In the genomic region with DNA sequence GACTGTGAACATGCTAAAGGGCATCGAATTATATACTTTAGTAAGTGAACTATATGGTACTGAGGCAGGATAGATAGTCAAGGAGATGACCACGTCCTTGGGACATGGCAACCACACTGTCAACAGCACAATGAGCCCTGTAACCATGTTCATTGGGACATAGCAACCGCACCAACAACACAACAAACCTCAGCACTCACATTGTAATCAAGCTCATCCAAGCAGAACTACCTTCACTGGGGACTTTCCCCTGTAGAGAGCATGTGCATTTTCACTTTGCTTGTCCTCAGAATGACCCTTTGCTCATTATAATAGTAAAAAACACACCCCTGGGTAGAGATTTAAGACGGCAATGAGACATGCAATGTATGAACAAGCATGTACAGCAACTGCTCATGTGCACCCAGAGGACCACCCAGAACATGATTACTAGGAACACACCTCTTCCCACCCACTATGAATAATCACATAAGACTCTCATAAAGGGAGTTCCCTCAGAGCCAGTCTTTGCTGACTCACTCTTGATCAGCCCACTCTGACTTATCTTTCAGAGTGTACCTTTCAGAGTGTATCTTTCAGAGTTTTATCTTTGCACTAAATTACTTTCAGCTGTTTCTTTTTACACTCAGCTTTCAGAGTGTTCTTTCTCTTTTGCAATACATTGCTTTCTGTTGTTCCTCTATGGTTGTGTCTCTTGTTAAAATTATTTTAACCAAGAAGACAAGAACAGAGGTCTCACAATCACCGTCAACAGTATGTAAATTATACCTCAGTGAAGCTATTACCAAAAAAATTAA, we compare ENCODE assay signal across 8 cellular contexts. TPM values are rescaled to one million over a fixed set of nuclear protein-coding genes. Genes with fewer than 3 reads are reported as not detected.
DNase-seq lines count a peak whose midpoint lies in the region; ATAC-seq and TF ChIP-seq lines count a peak whose summit lies in the region.

No MANE protein-coding gene starts in this region.

- no peaks in the 10 kb centered on the region for H3K27me3 ChIP-seq in HUES48 (ENCODE audit: control insufficient read depth, insufficient read depth, low read length)
- no peaks in the 10 kb centered on the region for H3K27me3 ChIP-seq in tibial nerve

- ATAC-seq in GM21619 (IDR thresholded peaks at IDR 0.05; ENCODE audit: unreplicated experiment): peak; percentile 72

- no peaks in the 10 kb centered on the region for H3K36me3 ChIP-seq in HUES48 (ENCODE audit: control insufficient read depth, insufficient read depth, low read length)
- H3K36me3 ChIP-seq in mesodermal cell (ENCODE audit: control insufficient read depth, insufficient read depth, low read length): no peaks in the 10 kb centered on the region
- H3K36me3 ChIP-seq in tibial nerve: no peaks in the 10 kb centered on the region

- H3K9ac ChIP-seq in HUES48 (ENCODE audit: low read depth, low read length): peak overlapping the region; percentile 19; the same call in 1 of the 2 replicates

- no peaks in the 10 kb centered on the region for H3K9me3 ChIP-seq in HUES48 (ENCODE audit: control insufficient read depth, insufficient read depth, low read length)
- H3K9me3 ChIP-seq in mesodermal cell (ENCODE audit: control insufficient read depth, low read length): no peaks in the 10 kb centered on the region
- no peaks in the 10 kb centered on the region for H3K9me3 ChIP-seq in tibial nerve

- H3K27ac ChIP-seq in HUES48 (ENCODE audit: low read depth, low read length) (peak overlapping the region; percentile 63), mesodermal cell (ENCODE audit: low read depth, low read length, severe bottlenecking) (peak overlapping the region; percentile 63), tibial nerve (peak overlapping the region in 3 of 4 donors; percentile 21 to 61 (median 53))

- TF ChIP-seq POLR2A in tibial nerve (IDR thresholded peaks at IDR 0.05): no peak

- TF ChIP-seq EP300 in tibial nerve (IDR thresholded peaks at IDR 0.05): peak in 1 of 2 donors; percentile 42

- H3K4me1 ChIP-seq in HUES48 (ENCODE audit: control insufficient read depth, insufficient read depth, low read length) (peaks cover 13% of the 10 kb centered on the region; the same call in 1 of the 2 replicates), mesodermal cell (ENCODE audit: control insufficient read depth, insufficient read depth, low read length, poor library complexity, severe bottlenecking) (no peaks in the 10 kb centered on the region), tibial nerve (peaks cover 0 to 32% (median 5%) of the 10 kb centered on the region in 4 donors)

- DNase-seq in Daoy (ENCODE audit: low read depth): peak; percentile 89
- DNase-seq in T1000 (lab: John Stamatoyannopoulos, UW): peak; percentile 60
- peak; percentile 90 for DNase-seq in choroid plexus epithelial cell (ENCODE audit: low read depth)
- no peak for DNase-seq in tibial nerve (ENCODE audit: low spot score in 2 of 2)
- no peak for DNase-seq in NCI-H1694 treated with DMSO at 0.1 percent for 48 hours (lab: John Stamatoyannopoulos, UW)

- no peak overlapping the region for H3K4me3 ChIP-seq in HUES48 (ENCODE audit: low read depth, low read length)
- H3K4me3 ChIP-seq in choroid plexus epithelial cell (ENCODE audit: low read depth, low read length): no peak overlapping the region
- H3K4me3 ChIP-seq in mesodermal cell (ENCODE audit: extremely low read depth, insufficient read depth, low read length, poor library complexity, severe bottlenecking): no peak overlapping the region
- H3K4me3 ChIP-seq in tibial nerve: no peak overlapping the region

- TF ChIP-seq CTCF in choroid plexus epithelial cell (conservative IDR thresholded peaks at IDR 0.05; ENCODE audit: low read depth, low read length) (no peak), tibial nerve (IDR thresholded peaks at IDR 0.05) (no peak)

- WGBS in mesodermal cell (ENCODE audit: insufficient coverage in 2 of 2), 2 experiments: 87 to 92% methylated on average over 4 to 5 of the region's 5 CpGs
- 44% methylated on average over 5 of the region's 5 CpGs for WGBS in tibial nerve, 2 donors

RNA-seq across cellular contexts. Expression of gene PLAAT2, which starts 4.1 kb away (rescaled TPM):
- 4.1 TPM in 1 of 2 replicates, not detected in the other for total RNA-seq in Daoy (2014; rRNA removed; shearing (Covaris generic))
- not detected for polyA plus RNA-seq in mesodermal cell (2013, experiment 1 of 2)
- not detected for polyA plus RNA-seq in mesodermal cell (2013, experiment 2 of 2)
- total RNA-seq in tibial nerve: under 1 TPM in 1 of 4 donors, not detected in 3; 0.90 TPM

RNA-seq across cellular contexts. Expression of gene PLAAT4, which starts 30.6 kb away (rescaled TPM):
- 18.3 and 29.6 TPM in 2 replicates for total RNA-seq in Daoy (2014; rRNA removed; shearing (Covaris generic))
- not detected for polyA plus RNA-seq in mesodermal cell (2013, experiment 1 of 2)
- not detected for polyA plus RNA-seq in mesodermal cell (2013, experiment 2 of 2)
- total RNA-seq in tibial nerve: 10 to 100 TPM in 3 of 4 donors, 1 to 10 TPM in 1; 6.3 to 43.7 (median 23.0) TPM

RNA-seq across cellular contexts. Expression of gene PLAAT3, which starts 47.0 kb away (rescaled TPM):
- 24.3 and 30.3 TPM in 2 replicates for total RNA-seq in Daoy (2014; rRNA removed; shearing (Covaris generic))
- polyA plus RNA-seq in mesodermal cell (2013, experiment 1 of 2): 6.1 TPM
- 7.0 TPM for polyA plus RNA-seq in mesodermal cell (2013, experiment 2 of 2)
- 100 to 1,000 TPM; 140 to 185 (median 157) TPM for total RNA-seq in tibial nerve

Comparison
In these comparisons a context has a peak if more than half of its experiments do, and no peak if none do; other contexts are left out.
1. DNase-seq: peak in Daoy (single experiment), T1000 (single experiment) and choroid plexus epithelial cell (single experiment); none in tibial nerve (0 of 2) and NCI-H1694 treated with DMSO at 0.1 percent for 48 hours (single experiment).
2. Peak in every context shown above with its lines, with median percentiles within 50 percentile points of each other: H3K27ac ChIP-seq.